In the genomic region with DNA sequence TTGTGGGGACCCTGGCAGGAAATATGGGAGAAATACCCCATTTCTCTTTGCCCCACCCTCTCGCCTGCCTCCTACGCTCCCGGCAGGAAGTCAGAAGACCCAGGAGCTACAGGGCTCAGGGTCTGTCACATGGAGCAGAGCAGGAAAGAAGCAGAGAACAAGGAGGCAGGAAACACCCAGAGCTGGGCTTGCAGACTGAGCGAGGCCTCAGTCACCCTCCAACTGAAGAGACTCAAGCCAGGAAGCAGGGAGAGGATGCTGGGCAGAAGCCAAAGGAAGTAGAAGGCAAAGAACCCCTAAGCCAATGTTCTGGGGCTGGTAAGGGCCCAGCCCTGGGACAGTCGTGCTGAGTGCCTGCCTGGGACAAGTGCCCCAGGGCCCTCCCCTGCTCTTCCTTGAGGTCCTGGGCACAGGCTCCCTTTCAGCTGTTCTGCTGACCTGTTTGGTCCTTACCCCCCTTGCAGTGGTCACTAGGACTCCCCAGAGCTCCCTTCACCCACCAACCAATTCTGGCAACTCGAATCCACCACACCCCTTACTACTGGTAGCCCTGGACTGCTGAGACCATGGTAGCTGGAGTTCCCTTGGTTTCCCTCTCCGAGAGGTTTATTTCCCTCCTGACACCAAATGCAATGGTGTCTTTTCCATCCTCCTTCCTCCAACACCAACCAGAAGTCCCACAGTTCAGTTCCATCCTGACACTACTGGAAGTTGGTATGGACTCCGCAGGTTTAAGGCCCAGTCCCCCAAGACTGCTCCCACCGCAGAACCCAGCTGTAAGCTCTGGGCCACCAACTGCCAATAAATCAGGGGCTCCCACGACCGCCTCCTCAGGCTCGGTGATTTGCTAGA, we compare ENCODE assay signal across 23 cellular contexts.
DNase-seq lines count a peak whose midpoint lies in the region; ATAC-seq and TF ChIP-seq lines count a peak whose summit lies in the region.
"Had no signal": no experiment of that assay in that cellular context is flagged by ENCODE, and none has a peak within 500 bp of the region (broad histone marks: within the 10 kb centered on the region; RNA-seq: fewer than 3 reads in every experiment).

No MANE protein-coding gene starts in this region.

- H3K27me3 ChIP-seq in thyroid gland, result no peaks in the 10 kb centered on the region
- no peaks in the 10 kb centered on the region for H3K27me3 ChIP-seq in hepatocyte
- H3K27me3 ChIP-seq: uterus had no signal

- H2AFZ ChIP-seq in hepatocyte, result no peak overlapping the region

- no peak overlapping the region for H3K27ac Mint-ChIP-seq in activated T-cell treated with anti-CD3 and anti-CD28 coated beads, Interleukin-2, amount 50 U/mL, for 24 hours
- peak overlapping the region; percentile 61 for H3K27ac Mint-ChIP-seq in mesothelial cell of epicardium
- H3K27ac Mint-ChIP-seq: B cell had no signal

- no peaks in the 10 kb centered on the region for H3K4me1 Mint-ChIP-seq in activated T-cell treated with anti-CD3 and anti-CD28 coated beads, Interleukin-2, amount 50 U/mL, for 24 hours (ENCODE audit: low read depth)
- peaks cover 27% of the 10 kb centered on the region for H3K4me1 Mint-ChIP-seq in mesothelial cell of epicardium
- H3K4me1 Mint-ChIP-seq: B cell had no signal

- H3K4me3 ChIP-seq in coronary artery, result no peak overlapping the region
- no peak overlapping the region for H3K4me3 ChIP-seq in thyroid gland (replicated peaks in 1 of 3)
- no peak overlapping the region for H3K4me3 ChIP-seq in hepatocyte
- H3K4me3 ChIP-seq: prostate gland, uterus had no signal

- no peaks in the 10 kb centered on the region for H3K36me3 Mint-ChIP-seq in activated T-cell treated with anti-CD3 and anti-CD28 coated beads, Interleukin-2, amount 50 U/mL, for 24 hours (ENCODE audit: low read depth)
- no peaks in the 10 kb centered on the region for H3K36me3 Mint-ChIP-seq in mesothelial cell of epicardium

- peaks cover 6% of the 10 kb centered on the region for H3K27me3 Mint-ChIP-seq in activated T-cell treated with anti-CD3 and anti-CD28 coated beads, Interleukin-2, amount 50 U/mL, for 24 hours
- H3K27me3 Mint-ChIP-seq in mesothelial cell of epicardium (ENCODE audit: low read depth), result no peaks in the 10 kb centered on the region

- H3K9me3 ChIP-seq in thyroid gland, result no peaks in the 10 kb centered on the region
- H3K9me3 ChIP-seq in hepatocyte (ENCODE audit: low read depth), result no peaks in the 10 kb centered on the region
- H3K9me3 ChIP-seq: Caco-2, prostate gland, uterus had no signal

- H3K4me2 ChIP-seq in hepatocyte, result no peak overlapping the region

- no peaks in the 10 kb centered on the region for H4K20me1 ChIP-seq in hepatocyte (ENCODE audit: insufficient read depth, poor library complexity, severe bottlenecking)

- WGBS in thyroid gland, 2 donors, result 80 to 87% methylated on average over 12 of the region's 12 CpGs
- WGBS in hepatocyte (ENCODE audit: low lambda C conversion rate, missing lambda C conversion rate), result 89% methylated on average over 12 of the region's 12 CpGs

- H3K36me3 ChIP-seq in thyroid gland, result no peaks in the 10 kb centered on the region
- H3K36me3 ChIP-seq in hepatocyte (replicated peaks; ENCODE audit: insufficient read depth, low read depth), result no peaks in the 10 kb centered on the region
- H3K36me3 ChIP-seq: prostate gland, uterus had no signal

- DNase-seq in activated T-cell treated with anti-CD3 and anti-CD28 coated beads, Interleukin-2, amount 50 U/mL, for 24 hours, result peak; percentile 15
- DNase-seq in activated T-cell treated with anti-CD3 and anti-CD28 coated beads for 4 hours, result no peak
- peak; percentile 61 for DNase-seq in coronary artery (ENCODE audit: low spot score)
- DNase-seq in mesothelial cell of epicardium (ENCODE audit: low spot score in 2 of 2, unreplicated experiment in 2 of 2), result peak in 1 of 2 experiments; percentile 31
- peak in 1 of 2 donors; percentile 41 for DNase-seq in thyroid gland
- DNase-seq in NCI-H1436 treated with DMSO at 0.1 percent for 48 hours (lab: John Stamatoyannopoulos, UW), result no peak
- no peak for DNase-seq in hepatocyte (ENCODE audit: low spot score)
- DNase-seq: activated effector memory CD4-positive, alpha-beta T cell treated with Interleukin-2 at 50 U/mL for 16 hours; Caco-2; cortex of kidney; foreskin melanocyte; islet precursor cell; mesendoderm; NCI-H1417 treated with DMSO at 0.1 percent for 48 hours; NCI-H2171; NCI-H526; uterus had no signal

- TF ChIP-seq CTCF in coronary artery (IDR thresholded peaks at IDR 0.05) (no peak), mesothelial cell of epicardium (IDR thresholded peaks at IDR 0.05; ENCODE audit: unreplicated experiment) (no peak), thyroid gland (IDR thresholded peaks at IDR 0.05) (no peak), hepatocyte (IDR thresholded peaks at IDR 0.05; ENCODE audit: poor library complexity) (no peak)

- ATAC-seq in HG03469 (IDR thresholded peaks at IDR 0.05; ENCODE audit: unreplicated experiment), result no peak
- ATAC-seq: activated CD4-positive, CD25-positive, alpha-beta regulatory T cell treated with anti-CD3 and anti-CD28 coated beads, Interleukin-2, amount 50 U/mL, for 24 hours; SK-N-SH treated with all-trans-retinoic acid at 6 μM for 48 hours had no signal

- no peak overlapping the region for H3K4me3 Mint-ChIP-seq in activated T-cell treated with anti-CD3 and anti-CD28 coated beads, Interleukin-2, amount 50 U/mL, for 24 hours
- H3K4me3 Mint-ChIP-seq in mesothelial cell of epicardium, result no peak overlapping the region
- H3K4me3 Mint-ChIP-seq: B cell had no signal

- H3K9me3 Mint-ChIP-seq in activated T-cell treated with anti-CD3 and anti-CD28 coated beads, Interleukin-2, amount 50 U/mL, for 24 hours, result no peaks in the 10 kb centered on the region
- no peaks in the 10 kb centered on the region for H3K9me3 Mint-ChIP-seq in mesothelial cell of epicardium

- no peaks in the 10 kb centered on the region for H3K79me2 ChIP-seq in hepatocyte

- H3K27ac ChIP-seq in coronary artery, result no peak overlapping the region
- peak overlapping the region; percentile 68 to 96 (median 95) for H3K27ac ChIP-seq in thyroid gland
- H3K27ac ChIP-seq in hepatocyte, result no peak overlapping the region
- H3K27ac ChIP-seq: prostate gland, RWPE1, uterus had no signal

- H3K4me1 ChIP-seq in thyroid gland (peaks cover 61 to 67% of the 10 kb centered on the region in 2 donors), hepatocyte (ENCODE audit: insufficient read depth) (peaks cover 7% of the 10 kb centered on the region)
- H3K4me1 ChIP-seq: Caco-2, uterus had no signal

- TF ChIP-seq POLR2A in thyroid gland (IDR thresholded peaks at IDR 0.05), result no peak

- intact Hi-C loops in thyroid gland (cut with DNase I), result no loop called here

- no peaks in the 10 kb centered on the region for H3K9me2 ChIP-seq in hepatocyte (replicated peaks; ENCODE audit: insufficient read depth)

Comparison
In these comparisons a context has a peak if more than half of its experiments do, and no peak if none do; other contexts are left out.
1. DNase-seq: peak in activated T-cell treated with anti-CD3 and anti-CD28 coated beads, Interleukin-2, amount 50 U/mL, for 24 hours (single experiment) and coronary artery (single experiment); none in activated T-cell treated with anti-CD3 and anti-CD28 coated beads for 4 hours (single experiment), NCI-H1436 treated with DMSO at 0.1 percent for 48 hours (single experiment) and hepatocyte (single experiment).
2. H3K27ac ChIP-seq: peak in thyroid gland (3 of 3); none in coronary artery (0 of 2) and hepatocyte (single experiment).